ENCODE assay signal across 36 cellular contexts in genomic region chr9:94719878-94720277, GRCh38. TPM values are rescaled to one million over a fixed set of nuclear protein-coding genes. Genes with fewer than 3 reads are reported as not detected.
DNase-seq lines count a peak whose midpoint lies in the region; ATAC-seq and TF ChIP-seq lines count a peak whose summit lies in the region.
"Had no signal": no experiment of that assay in that cellular context is flagged by ENCODE, and none has a peak within 500 bp of the region (broad histone marks: within the 10 kb centered on the region; RNA-seq: fewer than 3 reads in every experiment).

No MANE protein-coding gene starts in this region.

- TF ChIP-seq POLR2A in breast epithelium (IDR thresholded peaks at IDR 0.05), result no peak
- no peak for TF ChIP-seq POLR2A in esophagus squamous epithelium (IDR thresholded peaks at IDR 0.05)

- POLR2A ChIA-PET in MCF 10A (lab: Yijun Ruan, JAX) (no interaction called here), RWPE1 (lab: Yijun Ruan, JAX; ENCODE audit: low non-redundant PET) (no interaction called here)
- POLR2A ChIA-PET in activated CD4-positive, alpha-beta T cell treated with anti-CD3 and anti-CD28 coated beads for 36 hours (lab: Charles Lee), result no interaction called here

- peaks cover 5% of the 10 kb centered on the region for H3K4me1 Mint-ChIP-seq in MCF 10A (ENCODE audit: insufficient read depth, unreplicated experiment)
- no peaks in the 10 kb centered on the region for H3K4me1 Mint-ChIP-seq in activated CD4-positive, alpha-beta T cell treated with anti-CD3 and anti-CD28 coated beads for 36 hours
- H3K4me1 Mint-ChIP-seq: activated B cell treated with CpG ODN at 0.5 μM for 24 hours; activated CD8-positive, alpha-beta memory T cell treated with anti-CD3 and anti-CD28 coated beads, Interleukin-2, amount 10 ng/mL, durations not matched to agents 7 days and 5 days; stimulated activated memory B cell treated with anti-CD40 and anti-IgM and Interleukin-4, amounts not matched to agents 10 μg/mL and 1 μg/mL and 100 μg/mL, for 72 hours had no signal

- CTCF ChIA-PET in MCF 10A (lab: Yijun Ruan, JAX), result interaction anchor here (0.7 kb wide), 1 partner anchor 139 kb away, joined by 3 read pairs; no protein-coding TSS in a partner anchor
- CTCF ChIA-PET in RWPE1 (lab: Yijun Ruan, JAX), result no interaction called here
- CTCF ChIA-PET in activated CD4-positive, alpha-beta T cell treated with anti-CD3 and anti-CD28 coated beads for 36 hours (lab: Charles Lee), result no interaction called here

- no peaks in the 10 kb centered on the region for H3K36me3 ChIP-seq in breast epithelium
- H3K36me3 ChIP-seq in esophagus squamous epithelium, result no peaks in the 10 kb centered on the region
- H3K36me3 ChIP-seq: heart right ventricle, pancreas had no signal

- H3K9me3 ChIP-seq in breast epithelium (no peaks in the 10 kb centered on the region), esophagus squamous epithelium (no peaks in the 10 kb centered on the region)
- H3K9me3 ChIP-seq: Caco-2, pancreas had no signal

- 50 to 60% methylated on average over 4 of the region's 4 CpGs for WGBS in esophagus squamous epithelium, 2 donors

- H3K4me3 Mint-ChIP-seq in MCF 10A (ENCODE audit: unreplicated experiment), result no peak overlapping the region
- H3K4me3 Mint-ChIP-seq in activated CD4-positive, alpha-beta T cell treated with anti-CD3 and anti-CD28 coated beads for 36 hours, result no peak overlapping the region
- H3K4me3 Mint-ChIP-seq: activated B cell treated with CpG ODN at 0.5 μM for 24 hours; activated CD8-positive, alpha-beta memory T cell treated with anti-CD3 and anti-CD28 coated beads, Interleukin-2, amount 10 ng/mL, durations not matched to agents 7 days and 5 days; activated T-cell treated with anti-CD3 and anti-CD28 coated beads, Interleukin-2, amount 50 U/mL, for 72 hours; nephron; stimulated activated memory B cell treated with anti-CD40 and anti-IgM and Interleukin-4, amounts not matched to agents 10 μg/mL and 1 μg/mL and 100 μg/mL, for 72 hours; type B pancreatic cell had no signal

- intact Hi-C loops in MCF 10A (cut with micrococcal nuclease), result no loop called here
- intact Hi-C loops in breast epithelium (cut with DNase I; ENCODE audit: low total_unique reads), result no loop called here
- intact Hi-C loops in esophagus squamous epithelium (cut with DNase I), result no loop called here
- intact Hi-C loops in activated CD4-positive, alpha-beta T cell treated with anti-CD3 and anti-CD28 coated beads for 36 hours (cut with DNase I, micrococcal nuclease), result loop anchor here in 1 of 2 experiments (10.0 kb wide), 1 partner anchor 1145 kb away; the partner anchor contains the start of gene PHF2
- intact Hi-C loops in left colon (cut with DNase I, micrococcal nuclease), result no loop called here

- no peak overlapping the region for H3K4me3 ChIP-seq in breast epithelium
- H3K4me3 ChIP-seq in esophagus squamous epithelium, result no peak overlapping the region
- H3K4me3 ChIP-seq: heart right ventricle, pancreas, SK-N-MC had no signal

- no peaks in the 10 kb centered on the region for H3K9me3 Mint-ChIP-seq in MCF 10A (ENCODE audit: unreplicated experiment)
- H3K9me3 Mint-ChIP-seq in activated CD4-positive, alpha-beta T cell treated with anti-CD3 and anti-CD28 coated beads for 36 hours (ENCODE audit: low read depth), result no peaks in the 10 kb centered on the region
- H3K9me3 Mint-ChIP-seq: nephron had no signal

- H3K27me3 ChIP-seq in breast epithelium (no peaks in the 10 kb centered on the region), esophagus squamous epithelium (no peaks in the 10 kb centered on the region)
- H3K27me3 ChIP-seq: pancreas had no signal

- no peaks in the 10 kb centered on the region for H3K4me1 ChIP-seq in breast epithelium
- peaks cover 0 to 19% (median 0%) of the 10 kb centered on the region in 3 donors for H3K4me1 ChIP-seq in esophagus squamous epithelium
- H3K4me1 ChIP-seq: Caco-2, heart right ventricle, pancreas had no signal

- no peak for ATAC-seq in HG03280 (IDR thresholded peaks at IDR 0.05; ENCODE audit: unreplicated experiment)
- no peak for ATAC-seq in activated CD4-positive, alpha-beta T cell treated with anti-CD3 and anti-CD28 coated beads for 36 hours
- no peak for ATAC-seq in left colon
- ATAC-seq: activated CD8-positive, alpha-beta memory T cell treated with anti-CD3 and anti-CD28 coated beads, Interleukin-2, amount 10 ng/mL, durations not matched to agents 7 days and 5 days; activated T-cell treated with anti-CD3 and anti-CD28 coated beads, Interleukin-2, amount 50 U/mL, for 72 hours; heart right ventricle; left cardiac atrium; pancreas; stimulated activated memory B cell treated with anti-CD40 and anti-IgM and Interleukin-4, amounts not matched to agents 10 μg/mL and 1 μg/mL and 100 μg/mL, for 72 hours had no signal

- H3K36me3 Mint-ChIP-seq in MCF 10A (ENCODE audit: insufficient read depth, unreplicated experiment), result no peaks in the 10 kb centered on the region
- no peaks in the 10 kb centered on the region for H3K36me3 Mint-ChIP-seq in activated CD4-positive, alpha-beta T cell treated with anti-CD3 and anti-CD28 coated beads for 36 hours (ENCODE audit: low read depth)
- H3K36me3 Mint-ChIP-seq: activated CD8-positive, alpha-beta memory T cell treated with anti-CD3 and anti-CD28 coated beads, Interleukin-2, amount 10 ng/mL, durations not matched to agents 7 days and 5 days; stimulated activated memory B cell treated with anti-CD40 and anti-IgM and Interleukin-4, amounts not matched to agents 10 μg/mL and 1 μg/mL and 100 μg/mL, for 72 hours; type B pancreatic cell had no signal

- TF ChIP-seq CTCF in MCF 10A (IDR thresholded peaks at IDR 0.05; ENCODE audit: unreplicated experiment), result no peak
- TF ChIP-seq CTCF in breast epithelium (IDR thresholded peaks at IDR 0.05), result no peak
- TF ChIP-seq CTCF in RWPE1 (conservative IDR thresholded peaks at IDR 0.05; ENCODE audit: low read depth), result no peak
- no peak for TF ChIP-seq CTCF in esophagus squamous epithelium (IDR thresholded peaks at IDR 0.05)

- BruUV-seq in MCF 10A (replicated peaks; lab: Mats Ljungman, UMichigan), result no TSS peak

- H3K27ac Mint-ChIP-seq in MCF 10A (ENCODE audit: low read depth, unreplicated experiment), result no peak overlapping the region
- H3K27ac Mint-ChIP-seq in activated CD4-positive, alpha-beta T cell treated with anti-CD3 and anti-CD28 coated beads for 36 hours, result no peak overlapping the region
- H3K27ac Mint-ChIP-seq: activated B cell treated with CpG ODN at 0.5 μM for 24 hours; activated CD8-positive, alpha-beta memory T cell treated with anti-CD3 and anti-CD28 coated beads, Interleukin-2, amount 10 ng/mL, durations not matched to agents 7 days and 5 days; activated T-cell treated with anti-CD3 and anti-CD28 coated beads, Interleukin-2, amount 50 U/mL, for 72 hours; nephron; stimulated activated memory B cell treated with anti-CD40 and anti-IgM and Interleukin-4, amounts not matched to agents 10 μg/mL and 1 μg/mL and 100 μg/mL, for 72 hours; type B pancreatic cell had no signal

- no peaks in the 10 kb centered on the region for H3K27me3 Mint-ChIP-seq in MCF 10A (ENCODE audit: insufficient read depth, unreplicated experiment)
- H3K27me3 Mint-ChIP-seq in activated CD4-positive, alpha-beta T cell treated with anti-CD3 and anti-CD28 coated beads for 36 hours, result peaks cover 16% of the 10 kb centered on the region
- H3K27me3 Mint-ChIP-seq: type B pancreatic cell had no signal

- no peak overlapping the region for H3K27ac ChIP-seq in breast epithelium
- H3K27ac ChIP-seq in RWPE1, result no peak overlapping the region
- H3K27ac ChIP-seq in esophagus squamous epithelium, result peak overlapping the region in 3 of 4 donors; percentile 60 to 68 (median 65)
- H3K27ac ChIP-seq: C4-2B, heart right ventricle, pancreas, SK-N-MC had no signal

- DNase-seq in MCF 10A (ENCODE audit: unreplicated experiment) (peak; percentile 18), breast epithelium (ENCODE audit: low spot score in 2 of 2) (no peak), RWPE1 (ENCODE audit: low spot score) (peak; percentile 25), esophagus squamous epithelium (lab: John Stamatoyannopoulos, UW) (no peak), left colon (no peak), kidney glomerular epithelial cell (lab: John Stamatoyannopoulos, UW) (no peak)
- no peak for DNase-seq in activated CD4-positive, alpha-beta T cell treated with anti-CD3 and anti-CD28 coated beads for 36 hours
- DNase-seq: 8988T; activated B cell treated with CpG ODN at 0.5 μM for 24 hours; activated CD4-positive, alpha-beta T cell treated with anti-CD3 and anti-CD28 coated beads, Interleukin-2, amount 50 U/mL, for 4 hours; activated CD8-positive, alpha-beta memory T cell treated with anti-CD3 and anti-CD28 coated beads, Interleukin-2, amount 10 ng/mL, durations not matched to agents 7 days and 5 days; activated naive CD4-positive, alpha-beta T cell treated with Interleukin-2 at 50 U/mL for 16 hours; activated T-cell treated with anti-CD3 and anti-CD28 coated beads, Interleukin-2, amount 50 U/mL, for 72 hours; Caco-2; central memory CD4-positive, alpha-beta T cell; cortex of kidney; DMS53; effector memory CD4-positive, alpha-beta T cell; erythroblast; foreskin fibroblast; GDM1; heart right ventricle; KG1; left cardiac atrium; NCI-H146; NCI-H2107; NCI-H345; pancreas; substantia nigra; T-helper 1 cell had no signal

RNA-seq across cellular contexts. Expression of gene AOPEP, which starts 6.6 kb away (rescaled TPM):
- total RNA-seq in MCF 10A (2022) (32.4 and 34.6 TPM in 2 replicates), breast epithelium (10 to 100 TPM; 15.5 to 94.1 (median 87.5) TPM), esophagus squamous epithelium (100 to 1,000 TPM; 101 to 300 (median 115) TPM), left colon (10 to 100 TPM; 40.4 to 42.1 TPM)
- total RNA-seq in activated CD4-positive, alpha-beta T cell treated with anti-CD3 and anti-CD28 coated beads for 36 hours, result 1 to 10 TPM; 8.9 to 9.5 TPM

Comparison
In these comparisons a context has a peak if more than half of its experiments do, and no peak if none do; other contexts are left out.
1. DNase-seq: peak in MCF 10A (single experiment) and RWPE1 (single experiment); none in breast epithelium (0 of 2), esophagus squamous epithelium (single experiment), activated CD4-positive, alpha-beta T cell treated with anti-CD3 and anti-CD28 coated beads for 36 hours (single experiment), left colon (0 of 2) and kidney glomerular epithelial cell (single experiment).
2. H3K27ac ChIP-seq: peak in esophagus squamous epithelium (3 of 4); none in breast epithelium (0 of 2) and RWPE1 (single experiment).